Comparison of ENCODE assay signal across 27 cellular contexts in the genomic region with DNA sequence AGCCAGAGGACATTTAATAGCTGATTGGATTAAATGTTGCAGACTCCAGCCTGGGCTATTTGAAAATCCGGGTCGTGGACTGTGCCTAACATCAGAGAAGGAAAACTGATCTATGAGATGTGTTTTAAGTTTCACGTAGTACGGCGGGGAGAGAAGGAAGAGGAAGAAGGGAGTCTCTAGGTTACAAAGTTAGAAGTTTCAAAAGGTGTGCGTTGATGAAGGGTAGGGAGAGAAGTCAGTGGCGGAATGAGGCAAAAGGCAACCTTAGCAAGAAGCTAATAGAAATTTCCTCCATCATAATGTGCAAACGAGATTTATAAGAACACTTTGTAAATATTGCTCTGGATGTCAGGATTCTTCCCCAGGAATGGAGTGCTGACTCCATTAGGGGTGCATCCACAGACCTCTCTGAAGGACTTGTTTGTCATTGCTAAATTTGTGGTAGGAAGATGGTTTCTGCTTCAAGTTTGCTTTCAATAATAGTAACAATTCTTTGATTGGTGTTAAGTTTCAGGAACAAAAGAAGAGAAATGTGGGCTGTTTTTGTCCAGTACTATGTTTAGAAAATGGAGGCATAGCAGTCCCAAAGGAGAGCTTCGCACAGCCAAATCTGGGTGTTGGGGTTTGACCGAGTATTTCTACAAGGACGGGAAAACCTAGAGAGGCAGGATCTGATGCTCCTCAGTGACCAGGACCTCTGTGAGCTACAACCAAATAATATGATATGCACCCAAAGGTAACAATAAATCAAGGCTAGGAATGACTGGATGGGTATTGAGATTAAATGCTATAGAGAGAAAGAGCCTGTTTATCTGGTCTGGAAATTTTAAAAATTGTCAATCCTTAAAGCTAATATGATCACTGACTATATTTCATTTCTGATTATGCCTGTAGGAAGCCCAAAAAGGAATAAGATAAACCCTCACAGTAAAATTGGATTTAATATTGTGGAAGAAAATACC. TPM values are rescaled to one million over a fixed set of nuclear protein-coding genes. Genes with fewer than 3 reads are reported as not detected.
DNase-seq lines count a peak whose midpoint lies in the region; ATAC-seq and TF ChIP-seq lines count a peak whose summit lies in the region.
"Had no signal": no experiment of that assay in that cellular context is flagged by ENCODE, and none has a peak within 500 bp of the region (broad histone marks: within the 10 kb centered on the region; RNA-seq: fewer than 3 reads in every experiment).

No MANE protein-coding gene starts in this region.

- TF ChIP-seq CTCF in GM23338 (conservative IDR thresholded peaks at IDR 0.05; ENCODE audit: low read depth in 2 of 2) (no peak), lower leg skin (IDR thresholded peaks at IDR 0.05) (no peak), testis (IDR thresholded peaks at IDR 0.05) (no peak)

- intact Hi-C loops in CD4-positive, alpha-beta memory T cell (cut with micrococcal nuclease): no loop called here
- intact Hi-C loops in lower leg skin (cut with DNase I; ENCODE audit: low total_unique reads): no loop called here
- intact Hi-C loops in testis (cut with DNase I; ENCODE audit: low total_unique reads): no loop called here

- H3K4me2 ChIP-seq in GM23338: peak overlapping the region; percentile 86

- H3K79me2 ChIP-seq in GM23338 (replicated peaks; ENCODE audit: insufficient read depth): no peaks in the 10 kb centered on the region

- CTCF ChIA-PET in CD4-positive, alpha-beta memory T cell (lab: Charles Lee; ENCODE audit: partially characterized antibody): no interaction called here
- CTCF ChIA-PET in activated naive CD4-positive, alpha-beta T cell treated with anti-CD3 and anti-CD28 coated beads, Interleukin-2, amount 10 ng/mL, durations not matched to agents 7 days and 5 days (lab: Charles Lee): no interaction called here

- POLR2A ChIA-PET in CD4-positive, alpha-beta memory T cell (lab: Charles Lee; ENCODE audit: partially characterized antibody): no interaction called here

- H3K9ac ChIP-seq in iPS-15b (ENCODE audit: low read depth, low read length): no peak overlapping the region

- peaks cover 64% of the 10 kb centered on the region for H3K4me1 Mint-ChIP-seq in GM23338
- H3K4me1 Mint-ChIP-seq in CD4-positive, alpha-beta memory T cell: peaks cover 0 to 4% (median 0%) of the 10 kb centered on the region in 4 donors
- H3K4me1 Mint-ChIP-seq in activated naive CD4-positive, alpha-beta T cell treated with anti-CD3 and anti-CD28 coated beads, Interleukin-2, amount 10 ng/mL, durations not matched to agents 7 days and 5 days: no peaks in the 10 kb centered on the region

- peak overlapping the region; percentile 79 for H3K4me3 Mint-ChIP-seq in GM23338
- H3K4me3 Mint-ChIP-seq in CD4-positive, alpha-beta memory T cell: no peak overlapping the region
- H3K4me3 Mint-ChIP-seq in activated naive CD4-positive, alpha-beta T cell treated with anti-CD3 and anti-CD28 coated beads, Interleukin-2, amount 10 ng/mL, durations not matched to agents 7 days and 5 days: no peak overlapping the region
- H3K4me3 Mint-ChIP-seq: activated naive CD8-positive, alpha-beta T cell treated with anti-CD3 and anti-CD28 coated beads for 36 hours had no signal

- no peaks in the 10 kb centered on the region for H3K9me2 ChIP-seq in GM23338 (ENCODE audit: insufficient read depth)

- no peak overlapping the region for H3K27ac Mint-ChIP-seq in GM23338
- H3K27ac Mint-ChIP-seq in CD4-positive, alpha-beta memory T cell: no peak overlapping the region
- no peak overlapping the region for H3K27ac Mint-ChIP-seq in activated naive CD4-positive, alpha-beta T cell treated with anti-CD3 and anti-CD28 coated beads, Interleukin-2, amount 10 ng/mL, durations not matched to agents 7 days and 5 days
- H3K27ac Mint-ChIP-seq: activated naive CD8-positive, alpha-beta T cell treated with anti-CD3 and anti-CD28 coated beads for 36 hours had no signal

- H3K9me3 ChIP-seq in iPS-15b (ENCODE audit: control insufficient read depth, insufficient read depth, low read length) (no peaks in the 10 kb centered on the region), testis (no peaks in the 10 kb centered on the region)
- H3K9me3 ChIP-seq in CD4-positive, alpha-beta memory T cell (ENCODE audit: control insufficient read depth in 1 of 2, low read length in 2 of 2): no peaks in the 10 kb centered on the region
- H3K9me3 ChIP-seq: right lobe of liver had no signal

- no peak overlapping the region for H2AFZ ChIP-seq in GM23338

- no peaks in the 10 kb centered on the region for H3K36me3 Mint-ChIP-seq in GM23338 (ENCODE audit: low read depth)
- H3K36me3 Mint-ChIP-seq in CD4-positive, alpha-beta memory T cell: peaks cover 1 to 4% of the 10 kb centered on the region in 2 donors
- no peaks in the 10 kb centered on the region for H3K36me3 Mint-ChIP-seq in activated naive CD4-positive, alpha-beta T cell treated with anti-CD3 and anti-CD28 coated beads, Interleukin-2, amount 10 ng/mL, durations not matched to agents 7 days and 5 days

- H3K4me1 ChIP-seq in GM23338 (ENCODE audit: insufficient read depth): peaks cover 72% of the 10 kb centered on the region
- peaks cover 23% of the 10 kb centered on the region for H3K4me1 ChIP-seq in iPS-15b (ENCODE audit: control insufficient read depth, insufficient read depth, low read length)
- no peaks in the 10 kb centered on the region for H3K4me1 ChIP-seq in CD4-positive, alpha-beta memory T cell (ENCODE audit: insufficient read depth, low read length)
- H3K4me1 ChIP-seq in testis: peaks cover 7% of the 10 kb centered on the region

- H3K36me3 ChIP-seq in GM23338 (ENCODE audit: insufficient read depth): no peaks in the 10 kb centered on the region
- H3K36me3 ChIP-seq in iPS-15b (ENCODE audit: control insufficient read depth, insufficient read depth, low read length): no peaks in the 10 kb centered on the region
- no peaks in the 10 kb centered on the region for H3K36me3 ChIP-seq in CD4-positive, alpha-beta memory T cell (ENCODE audit: insufficient read depth, low read length)
- H3K36me3 ChIP-seq in testis (ENCODE audit: low read depth, missing control alignments): no peaks in the 10 kb centered on the region
- H3K36me3 ChIP-seq: brain microvascular endothelial cell, right lobe of liver had no signal

- H3K4me3 ChIP-seq in GM23338: peak overlapping the region; percentile 56
- H3K4me3 ChIP-seq in iPS-15b (ENCODE audit: low read depth, low read length): peak overlapping the region; percentile 59
- H3K4me3 ChIP-seq in skin epidermis: peak overlapping the region in 2 of 7 experiments; percentile 5 to 30
- no peak overlapping the region for H3K4me3 ChIP-seq in CD4-positive, alpha-beta memory T cell (ENCODE audit: low read length in 2 of 2)
- no peak overlapping the region for H3K4me3 ChIP-seq in lower leg skin (ENCODE audit: low read depth, poor library complexity, severe bottlenecking)
- no peak overlapping the region for H3K4me3 ChIP-seq in testis
- H3K4me3 ChIP-seq: right lobe of liver had no signal

- ATAC-seq in GM23338: no peak
- peak; percentile 5 for ATAC-seq in SK-N-SH treated with all-trans-retinoic acid at 6 μM for 48 hours
- ATAC-seq: right lobe of liver had no signal

- H3K27me3 ChIP-seq in GM23338 (ENCODE audit: insufficient read depth) (peaks cover 100% of the 10 kb centered on the region), iPS-15b (ENCODE audit: control insufficient read depth, insufficient read depth, low read length) (peaks cover 97% of the 10 kb centered on the region), testis (no peaks in the 10 kb centered on the region)
- peaks cover 46% of the 10 kb centered on the region for H3K27me3 ChIP-seq in CD4-positive, alpha-beta memory T cell (ENCODE audit: insufficient read depth, low read length)
- H3K27me3 ChIP-seq: brain microvascular endothelial cell had no signal

- DNase-seq in GM23338 (ENCODE audit: low spot score) (no peak), lower leg skin (ENCODE audit: low spot score in 2 of 2) (no peak), testis (no peak)
- DNase-seq in CD4-positive, alpha-beta memory T cell: no peak
- DNase-seq in activated naive CD4-positive, alpha-beta T cell treated with anti-CD3 and anti-CD28 coated beads, Interleukin-2, amount 10 ng/mL, durations not matched to agents 7 days and 5 days: no peak
- DNase-seq: activated CD4-positive, alpha-beta T cell treated with anti-CD3 and anti-CD28 coated beads for 1 hour; activated naive CD8-positive, alpha-beta T cell treated with anti-CD3 and anti-CD28 coated beads for 36 hours; COR-L47; cortex of kidney; HCEC 1CT; KG1; left cardiac atrium; NCI-H187; NCI-H446; NK-92 treated with Interleukin-12 subunit alpha and Interleukin-12 subunit beta, amount 100 ng/mL, for 24 hours; right lobe of liver; stimulated activated naive CD4-positive, alpha-beta T cell; SW 1271; trophoblast cell had no signal

- no peaks in the 10 kb centered on the region; the same call in 2 of the 3 replicates for H3K9me3 Mint-ChIP-seq in GM23338
- H3K9me3 Mint-ChIP-seq in CD4-positive, alpha-beta memory T cell: peaks cover 0 to 34% (median 23%) of the 10 kb centered on the region in 8 donors
- no peaks in the 10 kb centered on the region for H3K9me3 Mint-ChIP-seq in activated naive CD4-positive, alpha-beta T cell treated with anti-CD3 and anti-CD28 coated beads, Interleukin-2, amount 10 ng/mL, durations not matched to agents 7 days and 5 days

- H4K20me1 ChIP-seq in GM23338 (replicated peaks; ENCODE audit: insufficient read depth): peaks cover 22% of the 10 kb centered on the region

- peaks cover 100% of the 10 kb centered on the region for H3K27me3 Mint-ChIP-seq in GM23338 (ENCODE audit: insufficient read depth, low read depth, poor library complexity)
- H3K27me3 Mint-ChIP-seq in CD4-positive, alpha-beta memory T cell: peaks cover 56 to 66% of the 10 kb centered on the region in 2 donors
- peaks cover 81% of the 10 kb centered on the region for H3K27me3 Mint-ChIP-seq in activated naive CD4-positive, alpha-beta T cell treated with anti-CD3 and anti-CD28 coated beads, Interleukin-2, amount 10 ng/mL, durations not matched to agents 7 days and 5 days

- WGBS in lower leg skin, 2 donors: 20 to 22% methylated on average over 11 of the region's 11 CpGs
- 46 to 57% methylated on average over 11 of the region's 11 CpGs for WGBS in testis, 2 donors

- H3K27ac ChIP-seq in GM23338 (ENCODE audit: low read depth) (no peak overlapping the region), skin epidermis (peak overlapping the region in 18 of 21 experiments; percentile 36 to 94 (median 80)), testis (no peak overlapping the region)
- no peak overlapping the region for H3K27ac ChIP-seq in CD4-positive, alpha-beta memory T cell (ENCODE audit: low read depth, low read length)
- H3K27ac ChIP-seq: right lobe of liver had no signal

- H3F3A ChIP-seq in GM23338 (replicated peaks; ENCODE audit: low read depth): peaks cover 36% of the 10 kb centered on the region

- no peak for TF ChIP-seq POLR2A in lower leg skin (IDR thresholded peaks at IDR 0.05)
- TF ChIP-seq POLR2A in testis (IDR thresholded peaks at IDR 0.05): no peak

RNA-seq across cellular contexts. Expression of a gene that starts 8.2 kb away (rescaled TPM):
- 0.12 and 0.24 TPM in 2 replicates for total RNA-seq in GM23338 (2014; rRNA removed; shearing (Covaris generic))
- polyA plus RNA-seq in GM23338 (2016; fragmentation: Nextera tagmentation; extraction: Ambion mirVana) (0.24 and 0.35 TPM in 2 replicates), testis (ENCODE audit: insufficient read depth, low read depth, low replicate concordance) (5.2 TPM)
- not detected for total RNA-seq in CD4-positive, alpha-beta memory T cell
- not detected for polyA plus RNA-seq in CD4-positive, alpha-beta memory T cell
- total RNA-seq in lower leg skin (10 to 100 TPM; 10.6 to 26.4 (median 19.7) TPM), testis (10 to 100 TPM; 11.7 to 22.5 TPM)
- total RNA-seq: activated naive CD8-positive, alpha-beta T cell treated with anti-CD3 and anti-CD28 coated beads for 36 hours had no signal

RNA-seq across cellular contexts. Expression of a gene that starts 36.0 kb away (rescaled TPM):
- not detected in 2 replicates for total RNA-seq in GM23338 (2014; rRNA removed; shearing (Covaris generic))
- not detected in 2 replicates for polyA plus RNA-seq in GM23338 (2016; fragmentation: Nextera tagmentation; extraction: Ambion mirVana)
- not detected for total RNA-seq in CD4-positive, alpha-beta memory T cell
- polyA plus RNA-seq in CD4-positive, alpha-beta memory T cell: not detected
- not detected for total RNA-seq in lower leg skin
- total RNA-seq in testis: not detected
- not detected for polyA plus RNA-seq in testis (ENCODE audit: insufficient read depth, low read depth, low replicate concordance)
- total RNA-seq: activated CD8-positive, alpha-beta memory T cell treated with anti-CD3 and anti-CD28 coated beads for 36 hours; activated naive CD8-positive, alpha-beta T cell treated with anti-CD3 and anti-CD28 coated beads for 36 hours; left cardiac atrium; mucosa of gallbladder; omental fat pad; right lobe of liver; RPMI7951 had no signal

Comparison
In these comparisons a context has a peak if more than half of its experiments do, and no peak if none do; other contexts are left out.
1. H3K27ac ChIP-seq: peak in skin epidermis (18 of 21); none in GM23338 (single experiment), CD4-positive, alpha-beta memory T cell (single experiment) and testis (0 of 2).
2. H3K4me3 ChIP-seq: peak in GM23338 (single experiment) and iPS-15b (single experiment); none in CD4-positive, alpha-beta memory T cell (0 of 2), lower leg skin (single experiment) and testis (0 of 2).